1 cellular context compared by ENCODE assay signal in the genomic region with DNA sequence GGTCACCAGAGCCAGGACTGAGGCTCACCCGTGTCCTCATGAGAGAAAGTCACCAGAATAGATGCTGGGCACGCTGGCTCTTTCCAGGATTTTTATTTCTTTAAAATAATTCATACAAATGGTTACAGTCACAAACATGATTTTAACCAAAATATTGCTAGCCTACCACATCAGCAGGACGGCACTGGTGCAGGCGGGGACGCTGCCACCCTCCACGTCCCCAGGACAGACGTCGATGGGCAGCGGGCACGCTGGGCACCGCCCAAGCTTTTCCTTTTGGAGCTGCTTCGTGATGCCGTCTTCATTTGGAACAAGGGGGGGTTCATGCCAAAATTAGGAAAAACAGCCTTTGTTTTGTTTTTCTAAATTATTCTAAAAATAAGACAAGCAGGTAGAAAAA.
TF ChIP-seq lines count a peak whose summit lies in the region.

No MANE protein-coding gene starts in this region.

TF ChIP-seq in IMR-90, 13 proteins besides CTCF, POLR2A, EP300 and RAD21:
- TF ChIP-seq, protein P1, sequence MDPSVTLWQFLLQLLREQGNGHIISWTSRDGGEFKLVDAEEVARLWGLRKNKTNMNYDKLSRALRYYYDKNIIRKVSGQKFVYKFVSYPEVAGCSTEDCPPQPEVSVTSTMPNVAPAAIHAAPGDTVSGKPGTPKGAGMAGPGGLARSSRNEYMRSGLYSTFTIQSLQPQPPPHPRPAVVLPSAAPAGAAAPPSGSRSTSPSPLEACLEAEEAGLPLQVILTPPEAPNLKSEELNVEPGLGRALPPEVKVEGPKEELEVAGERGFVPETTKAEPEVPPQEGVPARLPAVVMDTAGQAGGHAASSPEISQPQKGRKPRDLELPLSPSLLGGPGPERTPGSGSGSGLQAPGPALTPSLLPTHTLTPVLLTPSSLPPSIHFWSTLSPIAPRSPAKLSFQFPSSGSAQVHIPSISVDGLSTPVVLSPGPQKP (IDR thresholded peaks at IDR 0.05; ENCODE audit: borderline replicate concordance, low read depth, low read length): no peak
- TF ChIP-seq, protein P2, sequence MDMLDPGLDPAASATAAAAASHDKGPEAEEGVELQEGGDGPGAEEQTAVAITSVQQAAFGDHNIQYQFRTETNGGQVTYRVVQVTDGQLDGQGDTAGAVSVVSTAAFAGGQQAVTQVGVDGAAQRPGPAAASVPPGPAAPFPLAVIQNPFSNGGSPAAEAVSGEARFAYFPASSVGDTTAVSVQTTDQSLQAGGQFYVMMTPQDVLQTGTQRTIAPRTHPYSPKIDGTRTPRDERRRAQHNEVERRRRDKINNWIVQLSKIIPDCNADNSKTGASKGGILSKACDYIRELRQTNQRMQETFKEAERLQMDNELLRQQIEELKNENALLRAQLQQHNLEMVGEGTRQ (IDR thresholded peaks at IDR 0.05; ENCODE audit: low read depth, low read length): no peak
- no peak for TF ChIP-seq BHLHE40 (IDR thresholded peaks at IDR 0.05; ENCODE audit: low read depth, low read length)
- TF ChIP-seq SMC3 (IDR thresholded peaks at IDR 0.05; ENCODE audit: low read depth, low read length): no peak
- no peak for TF ChIP-seq MAFK (IDR thresholded peaks at IDR 0.05; ENCODE audit: low read depth, low read length)
- no peak for TF ChIP-seq MXI1 (IDR thresholded peaks at IDR 0.05; ENCODE audit: borderline replicate concordance, low read depth, low read length)
- no peak for TF ChIP-seq RFX5 (IDR thresholded peaks at IDR 0.05; ENCODE audit: low read depth, low read length)
- TF ChIP-seq MAZ (IDR thresholded peaks at IDR 0.05; ENCODE audit: borderline replicate concordance, low read depth, low read length): no peak
- no peak for TF ChIP-seq NFE2L2 (IDR thresholded peaks at IDR 0.05; ENCODE audit: low read depth, low read length)
- no peak for TF ChIP-seq RCOR1 (IDR thresholded peaks at IDR 0.05; ENCODE audit: insufficient replicate concordance, low read length)
- TF ChIP-seq CEBPB (IDR thresholded peaks at IDR 0.05; ENCODE audit: low read depth, low read length): no peak
- no peak for TF ChIP-seq FOS (IDR thresholded peaks at IDR 0.05; ENCODE audit: low read depth, low read length)
- no peak for TF ChIP-seq CHD1 (IDR thresholded peaks at IDR 0.05; ENCODE audit: low read depth, low read length)
